Comparison of ENCODE assay signal across 14 cellular contexts in the genomic region with DNA sequence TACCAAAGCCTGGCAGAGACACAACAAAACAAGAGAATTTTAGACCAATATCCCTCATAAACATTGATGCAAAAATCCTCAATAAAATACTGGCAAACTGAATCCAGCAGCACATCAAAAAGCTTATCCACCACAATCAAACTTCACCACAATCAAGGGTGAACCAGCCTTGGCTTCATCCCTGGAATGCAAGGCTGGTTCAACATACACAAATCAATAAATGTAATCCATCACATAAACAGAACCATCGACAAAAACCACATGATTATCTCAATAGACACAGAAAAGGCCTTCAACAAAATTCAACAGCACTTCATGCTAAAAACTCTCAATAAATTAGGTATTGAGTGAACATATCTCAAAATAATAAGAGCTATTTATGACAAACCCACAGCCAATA. TPM values are rescaled to one million over a fixed set of nuclear protein-coding genes. Genes with fewer than 3 reads are reported as not detected.
"Had no signal": no experiment of that assay in that cellular context is flagged by ENCODE, and none has a peak within 500 bp of the region (broad histone marks: within the 10 kb centered on the region; RNA-seq: fewer than 3 reads in every experiment).

No MANE protein-coding gene starts in this region.

RNA-seq across cellular contexts. Expression of a gene that starts 12.0 kb away (rescaled TPM):
- total RNA-seq: activated B cell treated with CpG ODN at 0.5 μM for 24 hours; activated CD4-positive, alpha-beta memory T cell treated with anti-CD3 and anti-CD28 coated beads for 36 hours; activated CD4-positive, alpha-beta memory T cell treated with anti-CD3 and anti-CD28 coated beads, Interleukin-2, amount 10 ng/mL, durations not matched to agents 7 days and 5 days; activated CD4-positive, alpha-beta T cell treated with anti-CD3 and anti-CD28 coated beads for 36 hours; activated CD4-positive, alpha-beta T cell treated with anti-CD3 and anti-CD28 coated beads, Interleukin-2, amount 10 ng/mL, durations not matched to agents 24 days and 14 days; activated CD4-positive, alpha-beta T cell treated with anti-CD3 and anti-CD28 coated beads, Interleukin-2, amount 10 ng/mL, durations not matched to agents 7 days and 5 days; activated CD8-positive, alpha-beta memory T cell treated with anti-CD3 and anti-CD28 coated beads for 36 hours; activated CD8-positive, alpha-beta memory T cell treated with anti-CD3 and anti-CD28 coated beads, Interleukin-2, amount 10 ng/mL, durations not matched to agents 7 days and 5 days; activated CD8-positive, alpha-beta T cell treated with anti-CD3 and anti-CD28 coated beads for 36 hours; activated CD8-positive, alpha-beta T cell treated with anti-CD3 and anti-CD28 coated beads, Interleukin-2, amount 10 ng/mL, durations not matched to agents 7 days and 5 days; T-helper 1 cell treated with Interleukin-12 subunit alpha and Interleukin-12 subunit beta and Interleukin-4 antibody, amounts not matched to agents 30 ng/mL and 1 ng/mL, for 36 hours; T-helper 2 cell treated with Interferon-gamma antibody and Interleukin-4, amounts not matched to agents 100 ng/mL and 5 ng/mL, for 36 hours had no signal

RNA-seq across cellular contexts. Expression of a gene that starts 14.0 kb away (rescaled TPM):
- total RNA-seq: activated B cell treated with CpG ODN at 0.5 μM for 24 hours; activated CD4-positive, alpha-beta memory T cell treated with anti-CD3 and anti-CD28 coated beads for 36 hours; activated CD4-positive, alpha-beta memory T cell treated with anti-CD3 and anti-CD28 coated beads, Interleukin-2, amount 10 ng/mL, durations not matched to agents 7 days and 5 days; activated CD4-positive, alpha-beta T cell treated with anti-CD3 and anti-CD28 coated beads for 36 hours; activated CD4-positive, alpha-beta T cell treated with anti-CD3 and anti-CD28 coated beads, Interleukin-2, amount 10 ng/mL, durations not matched to agents 24 days and 14 days; activated CD4-positive, alpha-beta T cell treated with anti-CD3 and anti-CD28 coated beads, Interleukin-2, amount 10 ng/mL, durations not matched to agents 7 days and 5 days; activated CD8-positive, alpha-beta memory T cell treated with anti-CD3 and anti-CD28 coated beads for 36 hours; activated CD8-positive, alpha-beta memory T cell treated with anti-CD3 and anti-CD28 coated beads, Interleukin-2, amount 10 ng/mL, durations not matched to agents 7 days and 5 days; activated CD8-positive, alpha-beta T cell treated with anti-CD3 and anti-CD28 coated beads for 36 hours; activated CD8-positive, alpha-beta T cell treated with anti-CD3 and anti-CD28 coated beads, Interleukin-2, amount 10 ng/mL, durations not matched to agents 7 days and 5 days; T-cell; T-helper 1 cell treated with Interleukin-12 subunit alpha and Interleukin-12 subunit beta and Interleukin-4 antibody, amounts not matched to agents 30 ng/mL and 1 ng/mL, for 36 hours; T-helper 17 cell; T-helper 2 cell treated with Interferon-gamma antibody and Interleukin-4, amounts not matched to agents 100 ng/mL and 5 ng/mL, for 36 hours had no signal
